In genomic region chr1:147334292-147334691, GRCh38 we compare ENCODE assay signal across 29 cellular contexts.
DNase-seq lines count a peak whose midpoint lies in the region; ATAC-seq and TF ChIP-seq lines count a peak whose summit lies in the region.
"Had no signal": no experiment of that assay in that cellular context is flagged by ENCODE, and none has a peak within 500 bp of the region (broad histone marks: within the 10 kb centered on the region; RNA-seq: fewer than 3 reads in every experiment).

No MANE protein-coding gene starts in this region.

- TF ChIP-seq CTCF in neural progenitor cell (IDR thresholded peaks at IDR 0.05) (no peak), PC-3 (conservative IDR thresholded peaks at IDR 0.05; ENCODE audit: low read depth, low read length) (no peak)

- H3F3A ChIP-seq in neural progenitor cell (ENCODE audit: low read depth) (no peaks in the 10 kb centered on the region), PC-3 (ENCODE audit: low read length, unreplicated experiment) (no peaks in the 10 kb centered on the region)

- no peaks in the 10 kb centered on the region for H3K36me3 Mint-ChIP-seq in neural progenitor cell
- H3K36me3 Mint-ChIP-seq: activated naive CD8-positive, alpha-beta T cell treated with anti-CD3 and anti-CD28 coated beads, Interleukin-2, amount 10 ng/mL, durations not matched to agents 7 days and 5 days; CD14-positive monocyte; T-cell had no signal

- H3K4me3 Mint-ChIP-seq in neural progenitor cell, result no peak overlapping the region
- H3K4me3 Mint-ChIP-seq: activated B cell treated with CpG ODN at 0.5 μM for 24 hours; activated naive CD8-positive, alpha-beta T cell treated with anti-CD3 and anti-CD28 coated beads, Interleukin-2, amount 10 ng/mL, durations not matched to agents 7 days and 5 days; activated T-cell treated with anti-CD3 and anti-CD28 coated beads, Interleukin-2, amount 50 U/mL, for 24 hours; CD14-positive monocyte; T-cell had no signal

- H3K4me3 ChIP-seq in neural progenitor cell (no peak overlapping the region), PC-3 (ENCODE audit: low read length) (no peak overlapping the region)
- H3K4me3 ChIP-seq: ascending aorta, cardiac muscle cell, coronary artery, GM12878, left lung, smooth muscle cell had no signal

- H3K27ac Mint-ChIP-seq in neural progenitor cell, result no peak overlapping the region
- H3K27ac Mint-ChIP-seq: activated B cell treated with CpG ODN at 0.5 μM for 24 hours; activated naive CD8-positive, alpha-beta T cell treated with anti-CD3 and anti-CD28 coated beads, Interleukin-2, amount 10 ng/mL, durations not matched to agents 7 days and 5 days; activated T-cell treated with anti-CD3 and anti-CD28 coated beads, Interleukin-2, amount 50 U/mL, for 24 hours; CD14-positive monocyte; T-cell had no signal

- H3K9ac ChIP-seq in neural progenitor cell, result no peak overlapping the region
- no peak overlapping the region for H3K9ac ChIP-seq in PC-3 (ENCODE audit: low read length)

- no peaks in the 10 kb centered on the region for H3K79me2 ChIP-seq in neural progenitor cell (ENCODE audit: low read depth)
- no peaks in the 10 kb centered on the region for H3K79me2 ChIP-seq in PC-3 (ENCODE audit: low read length)

- intact Hi-C loops in PC-3 (cut with micrococcal nuclease), result no loop called here

- no peak overlapping the region for H3K27ac ChIP-seq in neural progenitor cell
- H3K27ac ChIP-seq in PC-3 (ENCODE audit: low read length), result no peak overlapping the region
- H3K27ac ChIP-seq: ascending aorta, cardiac muscle cell, coronary artery, left lung had no signal

- POLR2A ChIA-PET in PC-3 (lab: Charles Lee; ENCODE audit: unreplicated experiment), result no interaction called here

- H3K4me1 ChIP-seq in neural progenitor cell (peaks cover 15% of the 10 kb centered on the region), PC-3 (ENCODE audit: insufficient read depth, low read length) (no peaks in the 10 kb centered on the region)
- H3K4me1 ChIP-seq: ascending aorta, left lung had no signal

- H3K9me2 ChIP-seq in PC-3 (replicated peaks; ENCODE audit: low read length), result no peaks in the 10 kb centered on the region

- no peak for ATAC-seq in left lobe of liver
- ATAC-seq in PC-3, result no peak
- ATAC-seq: GM12878; left lung; right cardiac atrium; stimulated activated naive CD8-positive, alpha-beta T cell treated with anti-CD3 and anti-CD28 coated beads, Interleukin-15, Interleukin-2, amounts not matched to agents 100 U/mL and 50 U/mL, for 24 hours; T-cell had no signal

- no peaks in the 10 kb centered on the region for H4K20me1 ChIP-seq in neural progenitor cell (ENCODE audit: low read depth)
- H4K20me1 ChIP-seq in PC-3 (ENCODE audit: low read length), result no peaks in the 10 kb centered on the region

- H2AFZ ChIP-seq in neural progenitor cell (replicated peaks) (peak overlapping the region; percentile 37), PC-3 (ENCODE audit: low read length) (no peak overlapping the region)

- peaks cover 14% of the 10 kb centered on the region for H3K4me1 Mint-ChIP-seq in neural progenitor cell
- H3K4me1 Mint-ChIP-seq: activated B cell treated with CpG ODN at 0.5 μM for 24 hours; activated naive CD8-positive, alpha-beta T cell treated with anti-CD3 and anti-CD28 coated beads, Interleukin-2, amount 10 ng/mL, durations not matched to agents 7 days and 5 days; CD14-positive monocyte; T-cell had no signal

- H3K9me3 Mint-ChIP-seq in neural progenitor cell, result peaks cover 2% of the 10 kb centered on the region
- H3K9me3 Mint-ChIP-seq: activated B cell treated with CpG ODN at 0.5 μM for 24 hours; activated naive CD8-positive, alpha-beta T cell treated with anti-CD3 and anti-CD28 coated beads, Interleukin-2, amount 10 ng/mL, durations not matched to agents 7 days and 5 days; activated T-cell treated with anti-CD3 and anti-CD28 coated beads, Interleukin-2, amount 50 U/mL, for 24 hours had no signal

- CTCF ChIA-PET in PC-3 (lab: Charles Lee), result no interaction called here

- H3K9me3 ChIP-seq in neural progenitor cell (ENCODE audit: low read depth) (no peaks in the 10 kb centered on the region), PC-3 (ENCODE audit: low read length) (no peaks in the 10 kb centered on the region)
- H3K9me3 ChIP-seq: ascending aorta, left lung had no signal

- H3K27me3 ChIP-seq in neural progenitor cell (no peaks in the 10 kb centered on the region), PC-3 (ENCODE audit: low read length) (peaks cover 51% of the 10 kb centered on the region)
- H3K27me3 ChIP-seq: ascending aorta, cardiac muscle cell had no signal

- H3K4me2 ChIP-seq in neural progenitor cell (no peak overlapping the region), PC-3 (ENCODE audit: low read length) (no peak overlapping the region)
- H3K4me2 ChIP-seq: smooth muscle cell had no signal

- BruUV-seq in PC-3 (replicated peaks; lab: Mats Ljungman, UMichigan), result no TSS peak

- H3K27me3 Mint-ChIP-seq in neural progenitor cell (ENCODE audit: insufficient read depth, low read depth), result no peaks in the 10 kb centered on the region

- H3K36me3 ChIP-seq in neural progenitor cell, result no peaks in the 10 kb centered on the region
- no peaks in the 10 kb centered on the region for H3K36me3 ChIP-seq in PC-3 (ENCODE audit: low read depth, low read length)
- H3K36me3 ChIP-seq: ascending aorta, cardiac muscle cell, left lung had no signal

- DNase-seq in NCI-H146 (lab: John Stamatoyannopoulos, UW), result peak; percentile 84
- no peak for DNase-seq in NCI-H146 treated with DMSO at 0.1 percent for 48 hours (lab: John Stamatoyannopoulos, UW; ENCODE audit: unreplicated experiment)
- peak; percentile 71 for DNase-seq in NCI-H1436 (lab: John Stamatoyannopoulos, UW)
- peak; percentile 57 for DNase-seq in NCI-H774 (lab: John Stamatoyannopoulos, UW)
- DNase-seq in neural progenitor cell (ENCODE audit: low spot score), result no peak
- DNase-seq in left lobe of liver (ENCODE audit: low spot score), result no peak
- DNase-seq in PC-3, result no peak
- DNase-seq in hepatic stellate cell (ENCODE audit: low spot score), result no peak
- DNase-seq: activated B cell treated with CpG ODN at 0.5 μM for 24 hours; activated gamma-delta T cell; activated naive CD8-positive, alpha-beta T cell treated with anti-CD3 and anti-CD28 coated beads, Interleukin-2, amount 10 ng/mL, durations not matched to agents 7 days and 5 days; activated T-cell treated with anti-CD3 and anti-CD28 coated beads, Interleukin-2, amount 50 U/mL, for 24 hours; effector memory CD4-positive, alpha-beta T cell; EL; GOT3; left lung; mesenchymal stem cell; NCI-H1694 treated with DMSO at 0.1 percent for 48 hours; NCI-H2227 treated with DMSO at 0.1 percent for 48 hours; NCI-H82; stimulated activated naive CD8-positive, alpha-beta T cell treated with anti-CD3 and anti-CD28 coated beads, Interleukin-15, Interleukin-2, amounts not matched to agents 100 U/mL and 50 U/mL, for 24 hours; T-cell had no signal

Comparison
In these comparisons a context has a peak if more than half of its experiments do, and no peak if none do; other contexts are left out.
1. DNase-seq: peak in NCI-H146 (single experiment), NCI-H1436 (single experiment) and NCI-H774 (single experiment); none in NCI-H146 treated with DMSO at 0.1 percent for 48 hours (single experiment), neural progenitor cell (single experiment), left lobe of liver (single experiment), PC-3 (single experiment) and hepatic stellate cell (single experiment).